8 cellular contexts compared by ENCODE assay signal in the genomic region with DNA sequence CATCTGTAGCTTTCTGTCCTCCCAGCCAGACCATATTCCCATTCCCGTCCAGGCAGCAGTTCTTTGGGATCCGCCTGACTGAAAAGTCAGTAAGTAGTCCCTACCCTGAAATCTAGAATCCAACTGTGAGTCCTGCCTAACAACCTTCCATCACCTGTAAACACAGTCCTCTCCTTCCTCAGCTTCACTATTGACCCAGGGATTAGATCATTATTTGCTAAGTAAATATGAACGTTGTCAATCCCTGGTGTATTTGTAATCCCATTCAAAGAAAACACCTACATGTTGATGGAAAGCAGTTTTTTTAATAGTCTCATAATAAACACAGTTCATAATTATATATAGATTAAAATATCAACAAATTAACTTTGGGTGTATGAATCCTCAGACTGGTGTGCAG. TPM values are rescaled to one million over a fixed set of nuclear protein-coding genes. Genes with fewer than 3 reads are reported as not detected.
A peak's percentile ranks its signal among the peaks of the same experiment; 100 is the strongest.
DNase-seq lines count a peak whose midpoint lies in the region; ATAC-seq and TF ChIP-seq lines count a peak whose summit lies in the region.

No MANE protein-coding gene starts in this region.

- DNase-seq in BE2C (no peak), HuH-7 (ENCODE audit: low spot score) (peak; percentile 77), kidney tubule cell (ENCODE audit: low spot score) (peak; percentile 17), type B pancreatic cell (ENCODE audit: extremely low spot score, unreplicated experiment) (no peak), NCI-H1694 (lab: John Stamatoyannopoulos, UW) (no peak)
- DNase-seq in activated CD8-positive, alpha-beta T cell treated with anti-CD3 and anti-CD28 coated beads, Interleukin-2, amount 10 ng/mL, durations not matched to agents 7 days and 5 days: no peak
- no peak for DNase-seq in central memory CD4-positive, alpha-beta T cell

- no peaks in the 10 kb centered on the region for H3K27me3 ChIP-seq in BE2C

- H3K36me3 Mint-ChIP-seq in activated CD8-positive, alpha-beta T cell treated with anti-CD3 and anti-CD28 coated beads, Interleukin-2, amount 10 ng/mL, durations not matched to agents 7 days and 5 days (ENCODE audit: low read depth): peaks cover 17% of the 10 kb centered on the region
- peaks cover 8% of the 10 kb centered on the region for H3K36me3 Mint-ChIP-seq in type B pancreatic cell

- no peaks in the 10 kb centered on the region for H3K9me3 Mint-ChIP-seq in activated CD8-positive, alpha-beta T cell treated with anti-CD3 and anti-CD28 coated beads, Interleukin-2, amount 10 ng/mL, durations not matched to agents 7 days and 5 days (ENCODE audit: insufficient read depth)
- H3K9me3 Mint-ChIP-seq in type B pancreatic cell: no peaks in the 10 kb centered on the region

- ATAC-seq in activated CD8-positive, alpha-beta T cell treated with anti-CD3 and anti-CD28 coated beads, Interleukin-2, amount 10 ng/mL, durations not matched to agents 7 days and 5 days: no peak
- no peak for ATAC-seq in HG02571 (IDR thresholded peaks at IDR 0.05; ENCODE audit: unreplicated experiment)

- H3K4me1 Mint-ChIP-seq in activated CD8-positive, alpha-beta T cell treated with anti-CD3 and anti-CD28 coated beads, Interleukin-2, amount 10 ng/mL, durations not matched to agents 7 days and 5 days (ENCODE audit: low read depth): peaks cover 30% of the 10 kb centered on the region
- peaks cover 12% of the 10 kb centered on the region for H3K4me1 Mint-ChIP-seq in type B pancreatic cell (ENCODE audit: unreplicated experiment)

- H3K27me3 Mint-ChIP-seq in activated CD8-positive, alpha-beta T cell treated with anti-CD3 and anti-CD28 coated beads, Interleukin-2, amount 10 ng/mL, durations not matched to agents 7 days and 5 days (ENCODE audit: low read depth): no peaks in the 10 kb centered on the region
- no peaks in the 10 kb centered on the region for H3K27me3 Mint-ChIP-seq in type B pancreatic cell

- H3K4me3 ChIP-seq in BE2C (ENCODE audit: low read depth, low read length): peak overlapping the region; percentile 82

- TF ChIP-seq CTCF in BE2C (IDR thresholded peaks at IDR 0.05; ENCODE audit: low read depth, low read length): no peak
- no peak for TF ChIP-seq CTCF in type B pancreatic cell (conservative IDR thresholded peaks at IDR 0.05)

- H3K36me3 ChIP-seq in BE2C: no peaks in the 10 kb centered on the region

- POLR2A ChIA-PET in activated CD8-positive, alpha-beta T cell treated with anti-CD3 and anti-CD28 coated beads, Interleukin-2, amount 10 ng/mL, durations not matched to agents 7 days and 5 days (lab: Charles Lee): no interaction called here

- CTCF ChIA-PET in activated CD8-positive, alpha-beta T cell treated with anti-CD3 and anti-CD28 coated beads, Interleukin-2, amount 10 ng/mL, durations not matched to agents 7 days and 5 days (lab: Charles Lee): interaction anchor here (1.9 kb wide), 1 partner anchor 17 kb away, joined by 8 read pairs; no protein-coding TSS in a partner anchor

- no peaks in the 10 kb centered on the region for H3K4me1 ChIP-seq in BE2C

- H3K27ac Mint-ChIP-seq in activated CD8-positive, alpha-beta T cell treated with anti-CD3 and anti-CD28 coated beads, Interleukin-2, amount 10 ng/mL, durations not matched to agents 7 days and 5 days: peak overlapping the region; percentile 4
- peak overlapping the region; percentile 87 for H3K27ac Mint-ChIP-seq in type B pancreatic cell

- H3K4me3 Mint-ChIP-seq in activated CD8-positive, alpha-beta T cell treated with anti-CD3 and anti-CD28 coated beads, Interleukin-2, amount 10 ng/mL, durations not matched to agents 7 days and 5 days: peak overlapping the region; percentile 92
- peak overlapping the region; percentile 94 for H3K4me3 Mint-ChIP-seq in type B pancreatic cell

- no peaks in the 10 kb centered on the region for H3K9me3 ChIP-seq in BE2C

RNA-seq across cellular contexts. Expression of gene SAXO2, which starts 0.7 kb away (rescaled TPM):
- 1.2 TPM for polyA plus RNA-seq in BE2C (2012; ENCODE audit: insufficient read depth, insufficient read length, low read depth)
- total RNA-seq in activated CD8-positive, alpha-beta T cell treated with anti-CD3 and anti-CD28 coated beads, Interleukin-2, amount 10 ng/mL, durations not matched to agents 7 days and 5 days: 1 to 10 TPM; 1.6 to 2.0 TPM
- total RNA-seq in type B pancreatic cell (ENCODE audit: low replicate concordance): 2.4 and 5.8 TPM in 2 replicates

RNA-seq across cellular contexts. Expression of gene EFL1, which starts 0.8 kb away (rescaled TPM):
- polyA plus RNA-seq in BE2C (2012; ENCODE audit: insufficient read depth, insufficient read length, low read depth): 4.5 TPM
- 10 to 100 TPM; 25.9 to 29.0 TPM for total RNA-seq in activated CD8-positive, alpha-beta T cell treated with anti-CD3 and anti-CD28 coated beads, Interleukin-2, amount 10 ng/mL, durations not matched to agents 7 days and 5 days
- 17.0 and 20.0 TPM in 2 replicates for total RNA-seq in type B pancreatic cell (ENCODE audit: low replicate concordance)

Comparison
In these comparisons a context has a peak if more than half of its experiments do, and no peak if none do; other contexts are left out.
1. DNase-seq: peak in HuH-7 (single experiment) and kidney tubule cell (single experiment); none in BE2C (single experiment), activated CD8-positive, alpha-beta T cell treated with anti-CD3 and anti-CD28 coated beads, Interleukin-2, amount 10 ng/mL, durations not matched to agents 7 days and 5 days (single experiment), type B pancreatic cell (single experiment), NCI-H1694 (single experiment) and central memory CD4-positive, alpha-beta T cell (single experiment).